ENCODE assay signal across 24 cellular contexts in the genomic region with DNA sequence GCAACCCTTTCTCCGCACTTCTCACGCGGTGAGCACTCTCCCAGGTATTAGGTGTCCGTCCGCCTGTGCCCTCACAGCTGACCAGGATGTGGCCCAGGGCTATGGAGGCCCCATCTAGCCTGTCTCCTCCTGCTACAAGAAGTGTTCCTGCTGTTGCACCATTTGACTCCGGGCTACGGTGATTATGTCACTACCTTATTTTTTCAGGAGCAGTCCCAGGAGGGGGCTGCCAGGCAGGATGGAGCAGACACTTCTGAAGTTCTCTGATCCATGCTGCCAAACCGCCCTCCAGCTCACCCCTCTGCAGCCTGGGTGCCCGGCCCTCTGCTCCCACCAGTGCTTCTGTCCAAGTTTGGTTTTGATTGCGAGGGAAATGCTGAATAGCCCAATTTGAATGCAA. TPM values are rescaled to one million over a fixed set of nuclear protein-coding genes. Genes with fewer than 3 reads are reported as not detected.
DNase-seq lines count a peak whose midpoint lies in the region; ATAC-seq and TF ChIP-seq lines count a peak whose summit lies in the region.
"Had no signal": no experiment of that assay in that cellular context is flagged by ENCODE, and none has a peak within 500 bp of the region (broad histone marks: within the 10 kb centered on the region; RNA-seq: fewer than 3 reads in every experiment).

No MANE protein-coding gene starts in this region.

- BruUV-seq in Calu3 (replicated peaks; lab: Mats Ljungman, UMichigan), result no TSS peak

- H3K36me3 ChIP-seq in endodermal cell (ENCODE audit: control insufficient read depth, insufficient read depth, low read length), result peaks cover 16% of the 10 kb centered on the region
- H3K36me3 ChIP-seq in sigmoid colon, result peaks cover 5 to 60% (median 14%) of the 10 kb centered on the region in 4 donors

- H3K4me1 ChIP-seq in endodermal cell (ENCODE audit: control insufficient read depth, insufficient read depth, low read length), result no peaks in the 10 kb centered on the region
- H3K4me1 ChIP-seq in sigmoid colon, result no peaks in the 10 kb centered on the region

- H3K4me3 ChIP-seq in endodermal cell (ENCODE audit: low read length) (no peak overlapping the region), sigmoid colon (no peak overlapping the region)
- H3K4me3 ChIP-seq: BLaER1 treated with 17β-estradiol and CSF1 and Interleukin-3, amounts not matched to agents 10 nM and 100 nM; GM23338 had no signal

- 93 to 96% methylated on average over 7 to 10 of the region's 10 CpGs for WGBS in endodermal cell (ENCODE audit: insufficient coverage in 1 of 2, insufficient read length in 1 of 2), 2 experiments
- 94 to 98% methylated on average over 10 of the region's 10 CpGs for WGBS in sigmoid colon, 2 donors

- no peak overlapping the region for H3K9ac ChIP-seq in endodermal cell (ENCODE audit: extremely low read depth, low read length, poor library complexity, severe bottlenecking)
- H3K9ac ChIP-seq: BLaER1 treated with 17β-estradiol and CSF1 and Interleukin-3, amounts not matched to agents 10 nM and 100 nM; KMS-11 had no signal

- DNase-seq in activated CD4-positive, CD25-positive, alpha-beta regulatory T cell treated with anti-CD3 and anti-CD28 coated beads, Interleukin-2, amount 50 U/mL, for 72 hours, result peak; percentile 18
- DNase-seq in Calu3 (peak; percentile 0), endodermal cell (peak; percentile 34), sigmoid colon (peak; percentile 40), NK-92 (lab: John Stamatoyannopoulos, UW; ENCODE audit: unreplicated experiment) (no peak), NCI-H2227 (lab: John Stamatoyannopoulos, UW; ENCODE audit: unreplicated experiment) (no peak), amniotic stem cell (lab: John Stamatoyannopoulos, UW) (no peak)
- DNase-seq: 8988T; DMS153; HCEC 1CT; NCI-H1105; NCI-H146; NCI-H2029; NCI-H226; NCI-H510A treated with DMSO at 0.1 percent for 48 hours; NCI-H748 treated with DMSO at 0.1 percent for 48 hours; NK-92 treated with Interleukin-12 subunit alpha and Interleukin-12 subunit beta, amount 100 ng/mL, for 24 hours; SIG-M5 had no signal

- ATAC-seq in activated CD4-positive, CD25-positive, alpha-beta regulatory T cell treated with anti-CD3 and anti-CD28 coated beads, Interleukin-2, amount 50 U/mL, for 24 hours, result no peak
- ATAC-seq: CD8-positive, alpha-beta T cell; GM23338 had no signal

- TF ChIP-seq EP300 in sigmoid colon (IDR thresholded peaks at IDR 0.05), result no peak

- H3K4me3 Mint-ChIP-seq in Calu3 (ENCODE audit: low read depth, unreplicated experiment), result no peak overlapping the region
- H3K4me3 Mint-ChIP-seq in endodermal cell, result no peak overlapping the region
- H3K4me3 Mint-ChIP-seq: CD8-positive, alpha-beta T cell; GM23338 had no signal

- no peaks in the 10 kb centered on the region for H3K4me1 Mint-ChIP-seq in Calu3 (ENCODE audit: low read depth, unreplicated experiment)
- no peaks in the 10 kb centered on the region for H3K4me1 Mint-ChIP-seq in endodermal cell

- H3K27me3 ChIP-seq in endodermal cell (ENCODE audit: control insufficient read depth, insufficient read depth, low read length, poor library complexity, severe bottlenecking), result no peaks in the 10 kb centered on the region
- H3K27me3 ChIP-seq in sigmoid colon, result no peaks in the 10 kb centered on the region
- H3K27me3 ChIP-seq: BLaER1 treated with 17β-estradiol and CSF1 and Interleukin-3, amounts not matched to agents 10 nM and 100 nM had no signal

- intact Hi-C loops in Calu3 (cut with micrococcal nuclease; ENCODE audit: unreplicated experiment) (no loop called here), sigmoid colon (cut with DNase I) (no loop called here)

- CTCF ChIA-PET in Calu3 (lab: Charles Lee), result no interaction called here

- no peaks in the 10 kb centered on the region for H3K27me3 Mint-ChIP-seq in Calu3 (ENCODE audit: unreplicated experiment)
- H3K27me3 Mint-ChIP-seq in endodermal cell (ENCODE audit: insufficient read depth), result no peaks in the 10 kb centered on the region

- TF ChIP-seq CTCF in Calu3 (IDR thresholded peaks at IDR 0.05; ENCODE audit: unreplicated experiment) (no peak), endodermal cell (conservative IDR thresholded peaks at IDR 0.05) (no peak), sigmoid colon (IDR thresholded peaks at IDR 0.05) (no peak)

- no peak for TF ChIP-seq POLR2A in sigmoid colon (IDR thresholded peaks at IDR 0.05)

- H3K36me3 Mint-ChIP-seq in Calu3 (ENCODE audit: insufficient read depth, unreplicated experiment), result peaks cover 36% of the 10 kb centered on the region
- peaks cover 28% of the 10 kb centered on the region for H3K36me3 Mint-ChIP-seq in endodermal cell (ENCODE audit: low read depth)

- H3K27ac ChIP-seq in endodermal cell (ENCODE audit: low read depth, low read length) (no peak overlapping the region), sigmoid colon (no peak overlapping the region)
- H3K27ac ChIP-seq: BLaER1 treated with 17β-estradiol and CSF1 and Interleukin-3, amounts not matched to agents 10 nM and 100 nM; KMS-11 had no signal

- no peaks in the 10 kb centered on the region for H3K9me3 Mint-ChIP-seq in Calu3 (ENCODE audit: low read depth, unreplicated experiment)
- no peaks in the 10 kb centered on the region for H3K9me3 Mint-ChIP-seq in endodermal cell
- H3K9me3 Mint-ChIP-seq: CD8-positive, alpha-beta T cell; GM23338 had no signal

- H3K27ac Mint-ChIP-seq in Calu3 (ENCODE audit: unreplicated experiment) (no peak overlapping the region), endodermal cell (no peak overlapping the region)
- H3K27ac Mint-ChIP-seq: CD8-positive, alpha-beta T cell had no signal

- no peaks in the 10 kb centered on the region for H3K9me3 ChIP-seq in endodermal cell (ENCODE audit: control insufficient read depth, low read length)
- no peaks in the 10 kb centered on the region for H3K9me3 ChIP-seq in sigmoid colon
- H3K9me3 ChIP-seq: BLaER1 treated with 17β-estradiol and CSF1 and Interleukin-3, amounts not matched to agents 10 nM and 100 nM had no signal

RNA-seq across cellular contexts. Expression of a gene that starts 36.9 kb away (rescaled TPM):
- total RNA-seq in Calu3 (2022), result 62.3 and 63.8 TPM in 2 replicates
- 10 to 100 TPM; 30.5 to 31.6 TPM for total RNA-seq in endodermal cell
- 22.5 TPM for polyA plus RNA-seq in endodermal cell (2013, experiment 1 of 2)
- polyA plus RNA-seq in endodermal cell (2013, experiment 2 of 2), result 21.5 TPM
- 10 to 100 TPM; 26.4 to 33.8 (median 28.9) TPM for total RNA-seq in sigmoid colon
- 10 to 100 TPM in 1 of 3 donors, 1 to 10 TPM in 2; 5.5 to 14.4 (median 6.0) TPM for polyA plus RNA-seq in sigmoid colon

RNA-seq across cellular contexts. Expression of a gene that starts 44.0 kb away (rescaled TPM):
- total RNA-seq in Calu3 (2022) (not detected in 2 replicates), endodermal cell (under 1 TPM; 0.44 to 0.66 TPM), sigmoid colon (not detected)
- polyA plus RNA-seq in endodermal cell (2013, experiment 1 of 2), result 2.6 TPM
- 1.6 TPM for polyA plus RNA-seq in endodermal cell (2013, experiment 2 of 2)
- not detected for polyA plus RNA-seq in sigmoid colon
- total RNA-seq: CD8-positive, alpha-beta T cell; G401 had no signal
- polyA plus RNA-seq: GM23338 had no signal

Comparison
In these comparisons a context has a peak if more than half of its experiments do, and no peak if none do; other contexts are left out.
1. DNase-seq: peak in activated CD4-positive, CD25-positive, alpha-beta regulatory T cell treated with anti-CD3 and anti-CD28 coated beads, Interleukin-2, amount 50 U/mL, for 72 hours (single experiment), Calu3 (single experiment), endodermal cell (single experiment) and sigmoid colon (single experiment); none in NK-92 (single experiment), NCI-H2227 (single experiment) and amniotic stem cell (single experiment).